27 cellular contexts compared by ENCODE assay signal in genomic region chr20:63753381-63753780, GRCh38. TPM values are rescaled to one million over a fixed set of nuclear protein-coding genes. Genes with fewer than 3 reads are reported as not detected.
"Had no signal": no experiment of that assay in that cellular context is flagged by ENCODE, and none has a peak within 500 bp of the region (broad histone marks: within the 10 kb centered on the region; RNA-seq: fewer than 3 reads in every experiment).

No MANE protein-coding gene starts in this region.

- H3K9me3 Mint-ChIP-seq: neural progenitor cell, type B pancreatic cell had no signal

- H3K36me3 ChIP-seq: esophagus squamous epithelium, neural progenitor cell, right lobe of liver, thoracic aorta, uterus, WERI-Rb-1 had no signal

- H3K9me3 ChIP-seq: esophagus squamous epithelium, left ventricle myocardium inferior, right lobe of liver, thoracic aorta, uterus had no signal

- H3K4me3 ChIP-seq: esophagus squamous epithelium, left ventricle myocardium inferior, lung, neural progenitor cell, right lobe of liver, thoracic aorta, uterus had no signal

- H3K27ac Mint-ChIP-seq: activated naive CD8-positive, alpha-beta T cell; neural progenitor cell; T-helper 17 cell; type B pancreatic cell had no signal

- H3K4me1 ChIP-seq: esophagus squamous epithelium, neural progenitor cell, right lobe of liver, uterus had no signal

- H3K36me3 Mint-ChIP-seq: activated naive CD8-positive, alpha-beta T cell; type B pancreatic cell had no signal

- H3K27ac ChIP-seq: esophagus squamous epithelium, left ventricle myocardium inferior, neural progenitor cell, right lobe of liver, thoracic aorta, uterus, WERI-Rb-1 had no signal

- DNase-seq: activated CD4-positive, alpha-beta T cell treated with anti-CD3 and anti-CD28 coated beads for 48 hours; activated CD4-positive, alpha-beta T cell treated with anti-CD3 and anti-CD28 coated beads, Interleukin-2, amount 50 U/mL, for 48 hours; activated CD8-positive, alpha-beta memory T cell treated with anti-CD3 and anti-CD28 coated beads for 24 hours; activated T-cell treated with anti-CD3 and anti-CD28 coated beads, Interleukin-2, amount 50 U/mL, for 1 hour; anterior cingulate cortex; dermis blood vessel endothelial cell; effector CD4-positive, alpha-beta T cell; esophagus squamous epithelium; foreskin melanocyte; kidney glomerular epithelial cell; left ventricle myocardium inferior; mesendoderm; right lobe of liver; stimulated activated CD4-positive, alpha-beta T cell treated with anti-CD3 and anti-CD28 coated beads, Interleukin-2, amount 100 ng/mL, for 48 hours; stimulated activated naive CD8-positive, alpha-beta T cell treated with anti-CD3 and anti-CD28 coated beads, Interleukin-15, Interleukin-2, amounts not matched to agents 100 U/mL and 50 U/mL, for 24 hours; T-helper 17 cell; T1000; uterus; WERI-Rb-1 had no signal

- H3K27me3 Mint-ChIP-seq: activated naive CD8-positive, alpha-beta T cell; T-helper 17 cell; type B pancreatic cell had no signal

- ATAC-seq: activated CD4-positive, CD25-positive, alpha-beta regulatory T cell treated with anti-CD3 and anti-CD28 coated beads, Interleukin-2, amount 50 U/mL, for 24 hours; stimulated activated naive CD8-positive, alpha-beta T cell treated with anti-CD3 and anti-CD28 coated beads, Interleukin-15, Interleukin-2, amounts not matched to agents 100 U/mL and 50 U/mL, for 24 hours; T-helper 17 cell had no signal

- H3K9ac ChIP-seq: neural progenitor cell had no signal

- H3K27me3 ChIP-seq: esophagus squamous epithelium, neural progenitor cell, right lobe of liver, uterus had no signal

- H3K4me3 Mint-ChIP-seq: activated naive CD8-positive, alpha-beta T cell; neural progenitor cell; T-helper 17 cell; type B pancreatic cell had no signal

RNA-seq across cellular contexts. Expression of gene TNFRSF6B, which starts 56.9 kb away (rescaled TPM):
- total RNA-seq: mononuclear cell, skeletal muscle tissue, T-helper 17 cell had no signal
